In the genomic region with DNA sequence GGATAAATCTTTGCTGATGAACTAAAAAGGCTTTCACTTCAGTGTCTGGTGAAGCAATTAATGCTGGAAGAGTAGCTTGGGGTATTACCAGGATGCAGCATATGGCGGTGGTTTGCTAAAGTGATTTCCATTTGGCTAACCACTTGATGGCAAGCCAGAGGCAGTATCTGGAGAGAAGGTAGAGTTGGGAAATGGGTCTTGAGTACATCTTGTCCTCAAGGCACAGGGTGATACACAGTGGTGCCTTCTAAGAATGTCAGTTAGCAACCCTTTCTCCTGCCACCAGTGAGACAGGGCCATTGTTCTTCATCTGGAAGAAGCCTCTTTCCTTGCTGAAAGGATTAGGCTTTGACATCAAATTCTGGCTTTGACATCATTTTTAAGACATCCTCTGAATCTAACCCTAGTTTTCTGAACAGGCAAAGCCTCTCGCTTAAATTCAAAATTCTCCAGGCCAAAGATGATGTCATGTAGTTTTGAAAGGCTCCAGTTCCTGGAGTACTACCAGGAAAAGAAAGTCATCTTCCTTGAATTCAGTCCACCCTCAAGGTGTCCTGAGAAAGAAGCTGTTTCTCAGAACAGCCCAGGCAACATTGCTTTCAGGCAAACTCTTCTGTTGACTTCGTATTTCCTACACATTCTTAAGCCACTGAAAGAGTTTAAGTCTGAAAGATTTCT, we compare ENCODE assay signal across 9 cellular contexts.
DNase-seq lines count a peak whose midpoint lies in the region; ATAC-seq and TF ChIP-seq lines count a peak whose summit lies in the region.
"Had no signal": no experiment of that assay in that cellular context is flagged by ENCODE, and none has a peak within 500 bp of the region (broad histone marks: within the 10 kb centered on the region; RNA-seq: fewer than 3 reads in every experiment).

No MANE protein-coding gene starts in this region.

- H3K79me2 ChIP-seq in smooth muscle cell (ENCODE audit: low read depth) = peaks cover 33% of the 10 kb centered on the region

- peaks cover 12 to 68% (median 50%) of the 10 kb centered on the region in 9 donors for H3K4me1 ChIP-seq in heart right ventricle
- no peaks in the 10 kb centered on the region for H3K4me1 ChIP-seq in smooth muscle cell (ENCODE audit: low read depth)

- no peak overlapping the region for H3K4me2 ChIP-seq in smooth muscle cell

- H3K27me3 ChIP-seq in heart right ventricle (no peaks in the 10 kb centered on the region), smooth muscle cell (ENCODE audit: low read depth) (no peaks in the 10 kb centered on the region)

- H2AFZ ChIP-seq in smooth muscle cell (ENCODE audit: low read depth) = no peak overlapping the region

- H3K9me3 Mint-ChIP-seq in activated naive CD8-positive, alpha-beta T cell (ENCODE audit: low read depth) = peaks cover 4% of the 10 kb centered on the region

- DNase-seq in HCEC 1CT (peak; percentile 34), heart right ventricle (no peak), smooth muscle cell (lab: John Stamatoyannopoulos, UW; ENCODE audit: unreplicated experiment) (no peak), mesenteric fat pad (ENCODE audit: low spot score) (no peak), NCI-H1694 treated with DMSO at 0.1 percent for 48 hours (lab: John Stamatoyannopoulos, UW) (no peak), DMS153 (lab: John Stamatoyannopoulos, UW) (no peak)
- DNase-seq: kidney glomerular epithelial cell had no signal

- ATAC-seq in heart right ventricle (peak in 7 of 8 donors; percentile 55 to 88 (median 71)), HG03521 (IDR thresholded peaks at IDR 0.05; ENCODE audit: unreplicated experiment) (no peak)

- H3K4me1 Mint-ChIP-seq in activated naive CD8-positive, alpha-beta T cell (ENCODE audit: low read depth) = peaks cover 48% of the 10 kb centered on the region

- H3K27ac ChIP-seq in heart right ventricle (peak overlapping the region; percentile 49 to 77 (median 66)), smooth muscle cell (ENCODE audit: low read depth) (peak overlapping the region; percentile 0)

- peaks cover 4% of the 10 kb centered on the region for H3F3A ChIP-seq in smooth muscle cell (ENCODE audit: low read depth)

- peaks cover 45% of the 10 kb centered on the region for H3K36me3 Mint-ChIP-seq in activated naive CD8-positive, alpha-beta T cell

- peaks cover 64% of the 10 kb centered on the region for H4K20me1 ChIP-seq in smooth muscle cell (ENCODE audit: low read depth)

- TF ChIP-seq CTCF in heart right ventricle (IDR thresholded peaks at IDR 0.05) (no peak), smooth muscle cell (IDR thresholded peaks at IDR 0.05; ENCODE audit: borderline replicate concordance, insufficient read depth, poor library complexity, severe bottlenecking) (no peak)

- H3K4me3 Mint-ChIP-seq in activated naive CD8-positive, alpha-beta T cell = no peak overlapping the region

- H3K27ac Mint-ChIP-seq in activated naive CD8-positive, alpha-beta T cell = peak overlapping the region; percentile 73

- H3K4me3 ChIP-seq in heart right ventricle (no peak overlapping the region), smooth muscle cell (no peak overlapping the region)

- H3K36me3 ChIP-seq in heart right ventricle (peaks cover 0 to 97% (median 22%) of the 10 kb centered on the region in 9 donors), smooth muscle cell (ENCODE audit: low read depth) (peaks cover 34% of the 10 kb centered on the region)

- no peaks in the 10 kb centered on the region for H3K27me3 Mint-ChIP-seq in activated naive CD8-positive, alpha-beta T cell

- H3K9me3 ChIP-seq in heart right ventricle (no peaks in the 10 kb centered on the region), smooth muscle cell (replicated peaks; ENCODE audit: low read depth) (no peaks in the 10 kb centered on the region)

- intact Hi-C loops in heart right ventricle (cut with DNase I) = no loop called here

- WGBS in heart right ventricle, 2 donors = 48 to 61% methylated on average over 3 of the region's 3 CpGs
- WGBS in smooth muscle cell (ENCODE audit: low lambda C conversion rate) = 92% methylated on average over 3 of the region's 3 CpGs

- H3K9ac ChIP-seq in smooth muscle cell (ENCODE audit: low read depth) = no peak overlapping the region
